8 cellular contexts compared by ENCODE assay signal in the genomic region with DNA sequence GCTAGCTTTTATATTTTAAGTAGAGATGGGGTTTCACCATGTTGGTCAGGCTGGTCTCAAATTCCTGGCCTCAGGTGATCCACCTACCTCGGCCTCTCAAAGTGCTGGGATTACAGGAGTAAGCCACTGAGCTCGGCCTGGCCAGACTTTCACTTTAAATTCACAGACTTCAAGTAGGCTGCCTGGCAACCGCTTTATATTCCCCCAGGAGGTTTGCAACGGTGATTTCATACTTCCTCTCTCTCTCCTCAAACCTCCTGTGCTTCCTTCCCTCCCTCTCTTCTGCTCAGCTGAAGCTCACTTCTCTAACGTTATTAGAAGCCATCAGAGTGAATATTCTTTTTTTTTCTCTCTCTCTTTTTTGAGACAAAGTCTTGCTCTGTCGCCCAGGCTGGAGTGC.
DNase-seq lines count a peak whose midpoint lies in the region; ATAC-seq and TF ChIP-seq lines count a peak whose summit lies in the region.
"Not testable (repeated sequence)": the region's sequence is repeated elsewhere in the genome, so short reads cannot be mapped to it uniquely, and the experiment has no call there.

No MANE protein-coding gene starts in this region.

- H3K27ac ChIP-seq in Karpas-422 (ENCODE audit: low read length), result not testable (repeated sequence)

- not testable (repeated sequence) for H3K27me3 ChIP-seq in Karpas-422 (ENCODE audit: low read length)

- peaks cover 11 to 22% of the 10 kb centered on the region in 2 donors for H3K4me1 Mint-ChIP-seq in stimulated activated naive B cell treated with anti-CD40 and anti-IgM and Interleukin-4, amounts not matched to agents 10 μg/mL and 1 μg/mL and 100 μg/mL, for 72 hours

- H3K4me2 ChIP-seq in Karpas-422 (ENCODE audit: low read depth, low read length, poor library complexity, severe bottlenecking), result not testable (repeated sequence)

- not testable (repeated sequence) for H3K9me3 Mint-ChIP-seq in stimulated activated naive B cell treated with anti-CD40 and anti-IgM and Interleukin-4, amounts not matched to agents 10 μg/mL and 1 μg/mL and 100 μg/mL, for 72 hours

- peak; percentile 82 for ATAC-seq in GM19043 (IDR thresholded peaks at IDR 0.05; ENCODE audit: low read depth, unreplicated experiment)
- ATAC-seq in GM21786 (IDR thresholded peaks at IDR 0.05; ENCODE audit: unreplicated experiment), result peak; percentile 87
- ATAC-seq in HG03139 (IDR thresholded peaks at IDR 0.05; ENCODE audit: unreplicated experiment), result peak; percentile 80
- peak; percentile 88 to 91 for ATAC-seq in stimulated activated naive B cell treated with anti-CD40 and anti-IgM and Interleukin-4, amounts not matched to agents 10 μg/mL and 1 μg/mL and 100 μg/mL, for 72 hours (replicated peaks)

- not testable (repeated sequence) for H3K79me2 ChIP-seq in Karpas-422 (ENCODE audit: low read length)

- H3K4me1 ChIP-seq in Karpas-422 (ENCODE audit: low read length), result not testable (repeated sequence)

- H3K27ac Mint-ChIP-seq in stimulated activated naive B cell treated with anti-CD40 and anti-IgM and Interleukin-4, amounts not matched to agents 10 μg/mL and 1 μg/mL and 100 μg/mL, for 72 hours, result peak overlapping the region; percentile 92

- peak overlapping the region; percentile 67 to 79 for H3K4me3 Mint-ChIP-seq in stimulated activated naive B cell treated with anti-CD40 and anti-IgM and Interleukin-4, amounts not matched to agents 10 μg/mL and 1 μg/mL and 100 μg/mL, for 72 hours

- not testable (repeated sequence) for H3K9ac ChIP-seq in Karpas-422 (ENCODE audit: low read length)

- not testable (repeated sequence) for H3K4me3 ChIP-seq in Karpas-422 (ENCODE audit: low read length); choroid plexus epithelial cell (ENCODE audit: low read depth, low read length)

- H2AFZ ChIP-seq in Karpas-422 (ENCODE audit: low read length), result not testable (repeated sequence)

- H3K27me3 Mint-ChIP-seq in stimulated activated naive B cell treated with anti-CD40 and anti-IgM and Interleukin-4, amounts not matched to agents 10 μg/mL and 1 μg/mL and 100 μg/mL, for 72 hours, result not testable (repeated sequence)

- DNase-seq in DMS79 treated with DMSO at 0.1 percent for 48 hours (lab: John Stamatoyannopoulos, UW) (peak; percentile 42), Karpas-422 (peak; percentile 71), NOMO-1 treated with DMSO at 0.1 percent for 48 hours (lab: John Stamatoyannopoulos, UW; ENCODE audit: unreplicated experiment) (peak; percentile 10), choroid plexus epithelial cell (ENCODE audit: low read depth) (peak; percentile 71)
- DNase-seq in stimulated activated naive B cell treated with anti-CD40 and anti-IgM and Interleukin-4, amounts not matched to agents 10 μg/mL and 1 μg/mL and 100 μg/mL, for 72 hours, result peak; percentile 40

- H3K36me3 ChIP-seq in Karpas-422 (ENCODE audit: insufficient read depth, low read length), result not testable (repeated sequence)

- H3K9me2 ChIP-seq in Karpas-422 (replicated peaks; ENCODE audit: insufficient read depth, low read length), result not testable (repeated sequence)

- not testable (repeated sequence) for TF ChIP-seq CTCF in choroid plexus epithelial cell (conservative IDR thresholded peaks at IDR 0.05; ENCODE audit: low read depth, low read length)

- H3K9me3 ChIP-seq in Karpas-422 (ENCODE audit: low read length), result not testable (repeated sequence)

- H4K20me1 ChIP-seq in Karpas-422 (ENCODE audit: insufficient read depth, low read depth, low read length), result not testable (repeated sequence)

- H3K36me3 Mint-ChIP-seq in stimulated activated naive B cell treated with anti-CD40 and anti-IgM and Interleukin-4, amounts not matched to agents 10 μg/mL and 1 μg/mL and 100 μg/mL, for 72 hours, result peaks cover 17 to 20% of the 10 kb centered on the region in 2 donors

Comparison
In these comparisons a context has a peak if more than half of its experiments do, and no peak if none do; other contexts are left out.
1. DNase-seq: peak in every context shown above with its lines; median percentile 71 in Karpas-422; 71 in choroid plexus epithelial cell; 42 in DMS79 treated with DMSO at 0.1 percent for 48 hours; 40 in stimulated activated naive B cell treated with anti-CD40 and anti-IgM and Interleukin-4, amounts not matched to agents 10 μg/mL and 1 μg/mL and 100 μg/mL, for 72 hours; 10 in NOMO-1 treated with DMSO at 0.1 percent for 48 hours.